25 cellular contexts compared by ENCODE assay signal in genomic region chr22:39248254-39248653, GRCh38. TPM values are rescaled to one million over a fixed set of nuclear protein-coding genes. Genes with fewer than 3 reads are reported as not detected.
DNase-seq lines count a peak whose midpoint lies in the region; ATAC-seq, FAIRE-seq and TF ChIP-seq lines count a peak whose summit lies in the region.
"Had no signal": no experiment of that assay in that cellular context is flagged by ENCODE, and none has a peak within 500 bp of the region (broad histone marks: within the 10 kb centered on the region; RNA-seq: fewer than 3 reads in every experiment).

No MANE protein-coding gene starts in this region.

- no peaks in the 10 kb centered on the region for H3K36me3 ChIP-seq in K562 (ENCODE audit: control insufficient read depth, insufficient read depth, low read length)

- H3K4me1 ChIP-seq in A549 = peaks cover 21% of the 10 kb centered on the region
- H3K4me1 ChIP-seq in K562 (replicated peaks in 1 of 2; ENCODE audit: control insufficient read depth in 2 of 2, insufficient read depth in 2 of 2, low read length in 2 of 2) = peaks cover 23 to 43% of the 10 kb centered on the region in 2 experiments; a peak in 4 of 5 replicates

- no peak for FAIRE-seq in A549 (lab: Jason Lieb, UNC)
- no peak for FAIRE-seq in K562 (lab: Jason Lieb, UNC)
- FAIRE-seq: A204.1, G401.6, HTR-8/SVneo had no signal

- DNase-seq in A549 (ENCODE audit: low read depth in 1 of 2, low spot score in 1 of 2) = no peak
- DNase-seq in NCI-H2029 treated with DMSO at 0.1 percent for 48 hours (lab: John Stamatoyannopoulos, UW) = peak; percentile 63
- DNase-seq in K562 (ENCODE audit: extremely low read depth in 1 of 4, low spot score in 3 of 4) = no peak
- peak; percentile 32 for DNase-seq in fibroblast of the aortic adventitia (ENCODE audit: low read depth)
- no peak for DNase-seq in foreskin melanocyte
- no peak for DNase-seq in dorsolateral prefrontal cortex
- DNase-seq in glutamatergic neuron = no peak
- DNase-seq: C1 segment of cervical spinal cord; CD4-positive, alpha-beta memory T cell; COR-L47; GOT3; HCEC 1CT; KG1; NCI-H1048; NCI-H1417 treated with DMSO at 0.1 percent for 48 hours; NCI-H187; NCI-H2107; NCI-H524 treated with DMSO at 0.1 percent for 48 hours; NCI-H82; SK-N-SH; SW 1271 had no signal

- in situ Hi-C loops in K562 (cut with MboI) = no loop called here

- H3K4me2 ChIP-seq in A549 (no peak overlapping the region), K562 (ENCODE audit: insufficient read depth, low read length) (no peak overlapping the region)
- H3K4me2 ChIP-seq: SK-N-SH had no signal

- no peaks in the 10 kb centered on the region for H3K9me1 ChIP-seq in K562 (ENCODE audit: control insufficient read depth, insufficient read depth, low read length)

- no peak overlapping the region for H2AFZ ChIP-seq in K562 (ENCODE audit: low read depth, low read length)

- H4K20me1 ChIP-seq in K562 (replicated peaks; ENCODE audit: control insufficient read depth, insufficient read depth, low read length) = no peaks in the 10 kb centered on the region

- H3K27me3 ChIP-seq in K562 (ENCODE audit: control insufficient read depth in 2 of 2, insufficient read depth in 2 of 2, low read length in 2 of 2) (peaks cover 0 to 4% of the 10 kb centered on the region in 2 experiments; a peak in 2 of 5 replicates), dorsolateral prefrontal cortex (peaks cover 0 to 48% (median 6%) of the 10 kb centered on the region in 45 donors)

- no peak overlapping the region for H3K9ac ChIP-seq in K562 (ENCODE audit: insufficient read depth in 1 of 2, low read depth in 2 of 2, low read length in 2 of 2)
- H3K9ac ChIP-seq: SK-N-SH had no signal

- no peaks in the 10 kb centered on the region for H3K4me1 Mint-ChIP-seq in glutamatergic neuron (ENCODE audit: low read depth, unreplicated experiment)

- no peaks in the 10 kb centered on the region for H3K36me3 Mint-ChIP-seq in glutamatergic neuron (ENCODE audit: unreplicated experiment)

- H3K27ac Mint-ChIP-seq in glutamatergic neuron (ENCODE audit: unreplicated experiment) = no peak overlapping the region

- H3K27me3 Mint-ChIP-seq in glutamatergic neuron (ENCODE audit: unreplicated experiment) = peaks cover 14% of the 10 kb centered on the region

- WGBS in A549 (ENCODE audit: missing lambda C conversion rate) = 87% methylated on average over 5 of the region's 5 CpGs
- WGBS in K562 (ENCODE audit: insufficient coverage, low coverage, missing lambda C conversion rate) = 67% methylated on average over 4 of the region's 5 CpGs

- no peak for ATAC-seq in A549
- no peak for ATAC-seq in K562
- ATAC-seq: Panc1 had no signal

- no peak for TF ChIP-seq CTCF in A549 (IDR thresholded peaks at IDR 0.05)
- TF ChIP-seq CTCF in K562 (IDR thresholded peaks at IDR 0.05 in 2 of 3, conservative IDR thresholded peaks at IDR 0.05 in 1 of 3; ENCODE audit: insufficient read depth in 2 of 3, low read depth in 1 of 3, low read length in 3 of 3) = no peak
- TF ChIP-seq CTCF in fibroblast of the aortic adventitia (IDR thresholded peaks at IDR 0.05; ENCODE audit: insufficient read depth, low read length) = no peak
- no peak for TF ChIP-seq CTCF in dorsolateral prefrontal cortex (IDR thresholded peaks at IDR 0.05 in 54 of 56, conservative IDR thresholded peaks at IDR 0.05 in 2 of 56; ENCODE audit: low read depth in 1 of 56, partially characterized antibody in 56 of 56)
- no peak for TF ChIP-seq CTCF in glutamatergic neuron (IDR thresholded peaks at IDR 0.05; ENCODE audit: partially characterized antibody, unreplicated experiment)

- CTCF ChIA-PET in A549 (lab: Yijun Ruan, JAX) = interaction anchor here (0.8 kb wide), 1 partner anchor 18 kb away, joined by 3 read pairs; no protein-coding TSS in a partner anchor
- CTCF ChIA-PET in K562 (lab: Yijun Ruan, JAX; ENCODE audit: low intra/inter-chr PET ratio) = no interaction called here

- H3K9me3 ChIP-seq in A549 (no peaks in the 10 kb centered on the region), K562 (replicated peaks; ENCODE audit: control insufficient read depth, insufficient read depth, low read depth, low read length) (no peaks in the 10 kb centered on the region)
- H3K9me3 ChIP-seq: SK-N-SH had no signal

- H3K4me3 ChIP-seq in A549 (no peak overlapping the region), K562 (no peak overlapping the region), fibroblast of the aortic adventitia (ENCODE audit: low read depth, low read length) (no peak overlapping the region), dorsolateral prefrontal cortex (no peak overlapping the region)

- TF ChIP-seq RAD21 in A549 (conservative IDR thresholded peaks at IDR 0.05 in 1 of 2, IDR thresholded peaks at IDR 0.05 in 1 of 2) (no peak), K562 (CRISPR knock-in tag; conservative IDR thresholded peaks at IDR 0.05 in 1 of 2, IDR thresholded peaks at IDR 0.05 in 1 of 2) (no peak)

- H3K4me3 Mint-ChIP-seq in glutamatergic neuron (ENCODE audit: unreplicated experiment) = no peak overlapping the region

- no peaks in the 10 kb centered on the region; the same call in 2 of the 3 replicates for H3K79me2 ChIP-seq in K562 (ENCODE audit: control insufficient read depth, insufficient read depth, low read length)

- TF ChIP-seq EP300 in A549 (IDR thresholded peaks at IDR 0.05) (no peak), K562 (IDR thresholded peaks at IDR 0.05; ENCODE audit: low read length) (no peak)

- BruUV-seq in K562 (replicated peaks; lab: Mats Ljungman, UMichigan) = no TSS peak

- intact Hi-C loops in K562 (cut with micrococcal nuclease) (loop anchor here (10.0 kb wide), 1 partner anchor 57 kb away; no protein-coding TSS in a partner anchor), dorsolateral prefrontal cortex (cut with DNase I) (loop anchor here in 1 of 2 donors (10.0 kb wide), 1 partner anchor 93 kb away; the partner anchor contains the start of gene CBX7)

- no peak overlapping the region for H3K27ac ChIP-seq in A549
- H3K27ac ChIP-seq in K562 (ENCODE audit: extremely low read depth, low read depth, low read length) = no peak overlapping the region
- H3K27ac ChIP-seq in dorsolateral prefrontal cortex = peak overlapping the region in 15 of 59 donors; percentile 20 to 67 (median 35)

- peaks cover 3% of the 10 kb centered on the region for H3K9me3 Mint-ChIP-seq in glutamatergic neuron (ENCODE audit: unreplicated experiment)
- H3K9me3 Mint-ChIP-seq: CD4-positive, alpha-beta memory T cell had no signal

- POLR2A ChIA-PET in A549 (lab: Yijun Ruan, JAX) (no interaction called here), K562 (lab: Yijun Ruan, JAX) (no interaction called here)

- TF ChIP-seq POLR2A in A549 (IDR thresholded peaks at IDR 0.05; ENCODE audit: low read length) = no peak
- no peak for TF ChIP-seq POLR2A in K562 (conservative IDR thresholded peaks at IDR 0.05)

TF ChIP-seq in A549, 52 proteins besides CTCF, POLR2A, EP300 and RAD21:
- TF ChIP-seq BHLHE40 (IDR thresholded peaks at IDR 0.05; ENCODE audit: low read depth, low read length) (no peak), ZFP36 (IDR thresholded peaks at IDR 0.05; ENCODE audit: borderline replicate concordance, partially characterized antibody) (peak; percentile 27), RNF2 (IDR thresholded peaks at IDR 0.05; ENCODE audit: borderline replicate concordance, low read depth) (no peak), ESRRA (IDR thresholded peaks at IDR 0.05; ENCODE audit: borderline replicate concordance, low read length) (no peak), RARB (CRISPR knock-in tag; IDR thresholded peaks at IDR 0.05) (no peak)

TF ChIP-seq in K562, 482 proteins besides CTCF, POLR2A, EP300 and RAD21:
- TF ChIP-seq POLR2AphosphoS2 (IDR thresholded peaks at IDR 0.05; ENCODE audit: low read length) (no peak), ZFP36 (IDR thresholded peaks at IDR 0.05; ENCODE audit: low read depth, low read length, partially characterized antibody) (peak; percentile 61)

RNA-seq across cellular contexts. Expression of gene PDGFB, which starts 3.5 kb away (rescaled TPM):
- polyA plus RNA-seq in A549 (2011; rRNA removed) (4.0 and 4.5 TPM in 2 replicates), A549 (2017; fragmentation: RNase III; extraction: RNeasy Plus Mini Kit Qiagen cat#74134 plus additional on column Dnase treatment) (2.1 to 3.3 TPM (median 3.0 TPM) in 3 replicates), K562 (2011; rRNA removed) (3.6 and 4.0 TPM in 2 replicates), K562 (2014; fragmentation: Illumina TruSeq; extraction: Trizol) (0.40 and 0.89 TPM in 2 replicates), K562 (2014; fragmentation: Nextera tagmentation; extraction: Ambion mirVana) (under 1 TPM; 0.07 to 0.15 TPM), K562 (2014; rRNA removed) (0.50 and 0.56 TPM in 2 replicates)
- polyA plus RNA-seq in A549 (2012; cell fraction: cytosol; rRNA removed) = 4.0 and 5.2 TPM in 2 replicates
- 7.2 and 9.2 TPM in 2 replicates for polyA plus RNA-seq in A549 (2012; cell fraction: nucleus; rRNA removed)
- 3.2 and 4.7 TPM in 2 replicates for polyA minus RNA-seq in A549 (2011; rRNA and poly(A)+ RNA removed)
- 4.7 and 16.7 TPM in 2 replicates for total RNA-seq in K562 (2011; cell fraction: chromatin; rRNA removed; ENCODE audit: low replicate concordance)
- total RNA-seq in K562 (2011; cell fraction: nucleolus; rRNA removed) = 12.4 and 26.7 TPM in 2 replicates
- 8.9 and 13.1 TPM in 2 replicates for total RNA-seq in K562 (2011; cell fraction: nucleoplasm; rRNA removed)
- total RNA-seq in K562 (2014; rRNA removed) (0.69 and 1.1 TPM in 2 replicates), K562 (2014; rRNA removed; fragmentation: Illumina TruSeq; extraction: Trizol) (0.13 and 0.22 TPM in 2 replicates), K562 (2015; rRNA removed; fragmentation: Illumina TruSeq; extraction: Trizol) (0.11 TPM in 1 of 2 replicates, not detected in the other), K562 (2021) (1.2 and 1.4 TPM in 2 replicates), fibroblast of the aortic adventitia (ENCODE audit: low replicate concordance) (0.09 and 0.57 TPM in 2 replicates), dorsolateral prefrontal cortex (10 to 100 TPM in 111 of 120 experiments, 1 to 10 TPM in 9; 5.1 to 28.8 (median 16.2) TPM), glutamatergic neuron (ENCODE audit: unreplicated experiment) (0.44 TPM)
- 4.9 and 8.7 TPM in 2 replicates for polyA plus RNA-seq in K562 (2011; cell fraction: cytosol; rRNA removed)
- 8.4 and 18.7 TPM in 2 replicates for polyA plus RNA-seq in K562 (2011; cell fraction: nucleus; rRNA removed)
- polyA plus RNA-seq in K562 (2012) = 0.32 and 1.7 TPM in 2 replicates
- 3.8 and 6.7 TPM in 2 replicates for polyA minus RNA-seq in K562 (2011; rRNA and poly(A)+ RNA removed)
- polyA minus RNA-seq in K562 (2011; cell fraction: cytosol; rRNA and poly(A)+ RNA removed) = 7.7 and 8.4 TPM in 2 replicates
- 3.2 and 4.0 TPM in 2 replicates for polyA minus RNA-seq in K562 (2011; cell fraction: nucleus; rRNA and poly(A)+ RNA removed)

Comparison
In these comparisons a context has a peak if more than half of its experiments do, and no peak if none do; other contexts are left out.
1. DNase-seq: peak in NCI-H2029 treated with DMSO at 0.1 percent for 48 hours (single experiment) and fibroblast of the aortic adventitia (single experiment); none in A549 (0 of 2), K562 (0 of 4), foreskin melanocyte (single experiment), dorsolateral prefrontal cortex (0 of 10) and glutamatergic neuron (single experiment).
2. Of the 35 proteins assayed by ChIP-seq in both K562 and A549: peak only in K562: none; only in A549: none; in both: ZFP36; in neither: 34.